In genomic region chr20:31661625-31662371, GRCh38 we compare ENCODE assay signal across 8 cellular contexts. TPM values are rescaled to one million over a fixed set of nuclear protein-coding genes. Genes with fewer than 3 reads are reported as not detected.
DNase-seq lines count a peak whose midpoint lies in the region; ATAC-seq and TF ChIP-seq lines count a peak whose summit lies in the region.

No MANE protein-coding gene starts in this region.

- POLR2A ChIA-PET in CD4-positive, alpha-beta memory T cell (lab: Charles Lee; ENCODE audit: partially characterized antibody): interaction anchor here (0.7 to 3.9 kb wide), 5 partner anchors 13 to 77 kb away, joined by 3 to 166 read pairs (median 11); partner anchors contain the start of genes BCL2L1 and TPX2

- 5 to 9% (median 8%) methylated on average over 22 to 31 of the region's 31 CpGs for WGBS in stomach, 5 donors

- peaks cover 0 to 25% of the 10 kb centered on the region in 2 donors for H3K36me3 Mint-ChIP-seq in CD4-positive, alpha-beta memory T cell
- H3K36me3 Mint-ChIP-seq in IgD-negative memory B cell: no peaks in the 10 kb centered on the region
- peaks cover 6% of the 10 kb centered on the region for H3K36me3 Mint-ChIP-seq in neural crest cell (ENCODE audit: low read depth)

- H3K27me3 Mint-ChIP-seq in CD4-positive, alpha-beta memory T cell: no peaks in the 10 kb centered on the region
- H3K27me3 Mint-ChIP-seq in IgD-negative memory B cell (no peaks in the 10 kb centered on the region), neural crest cell (ENCODE audit: low read depth) (no peaks in the 10 kb centered on the region)

- no peak for TF ChIP-seq POLR2A in stomach (IDR thresholded peaks at IDR 0.05)

- CTCF ChIA-PET in CD4-positive, alpha-beta memory T cell (lab: Charles Lee; ENCODE audit: partially characterized antibody): interaction anchor here (0.7 to 9.7 kb wide), 32 partner anchors 9 to 201 kb away, joined by 3 to 581 read pairs (median 7); partner anchors contain the start of genes BCL2L1, ID1 and TPX2

- TF ChIP-seq EP300 in stomach (IDR thresholded peaks at IDR 0.05): no peak

- peak; percentile 70 to 81 (median 73) for DNase-seq in CD4-positive, alpha-beta memory T cell
- peak; percentile 93 for DNase-seq in RWPE2 (ENCODE audit: low spot score)
- peak; percentile 73 for DNase-seq in activated effector memory CD4-positive, alpha-beta T cell treated with Interleukin-2 at 50 U/mL for 16 hours
- peak; percentile 84 for DNase-seq in fibroblast of villous mesenchyme (ENCODE audit: low read depth)
- peak; percentile 89 for DNase-seq in neural crest cell (ENCODE audit: low read depth, low spot score)
- peak; percentile 86 for DNase-seq in stomach

- no peaks in the 10 kb centered on the region for H3K9me3 Mint-ChIP-seq in CD4-positive, alpha-beta memory T cell
- H3K9me3 Mint-ChIP-seq in IgD-negative memory B cell (no peaks in the 10 kb centered on the region), neural crest cell (no peaks in the 10 kb centered on the region)

- intact Hi-C loops in CD4-positive, alpha-beta memory T cell (cut with micrococcal nuclease): loop anchor here (1.0 kb wide), 2 partner anchors 15 to 62 kb away; no protein-coding TSS in a partner anchor
- intact Hi-C loops in stomach (cut with DNase I; ENCODE audit: low total_unique reads): loop anchor here (5.0 kb wide), 1 partner anchor 66 kb away; no protein-coding TSS in a partner anchor

- TF ChIP-seq CTCF in RWPE2 (IDR thresholded peaks at IDR 0.05; ENCODE audit: poor library complexity, severe bottlenecking) (peak; percentile 100), fibroblast of villous mesenchyme (IDR thresholded peaks at IDR 0.05; ENCODE audit: insufficient read depth, low read depth, low read length) (peak; percentile 56), neural crest cell (conservative IDR thresholded peaks at IDR 0.05) (peak; percentile 95), stomach (IDR thresholded peaks at IDR 0.05) (peak in 5 of 7 experiments; percentile 68 to 93 (median 78))

- H3K4me1 ChIP-seq in CD4-positive, alpha-beta memory T cell (ENCODE audit: insufficient read depth, low read length): peaks cover 31% of the 10 kb centered on the region
- H3K4me1 ChIP-seq in RWPE2 (ENCODE audit: insufficient read depth, poor library complexity, severe bottlenecking) (peaks cover 10% of the 10 kb centered on the region), stomach (peaks cover 48 to 57% (median 56%) of the 10 kb centered on the region in 4 donors)

- H3K36me3 ChIP-seq in CD4-positive, alpha-beta memory T cell (ENCODE audit: insufficient read depth, low read length): peaks cover 17% of the 10 kb centered on the region
- H3K36me3 ChIP-seq in RWPE2 (ENCODE audit: low read depth) (peaks cover 36% of the 10 kb centered on the region), stomach (peaks cover 15 to 28% (median 27%) of the 10 kb centered on the region in 4 donors)

- H3K27ac Mint-ChIP-seq in CD4-positive, alpha-beta memory T cell: peak overlapping the region; percentile 57 to 95 (median 89)
- peak overlapping the region in 2 of 3 donors; percentile 82 to 90 for H3K27ac Mint-ChIP-seq in IgD-negative memory B cell
- H3K27ac Mint-ChIP-seq in neural crest cell (ENCODE audit: unreplicated experiment): peak overlapping the region; percentile 44

- peak overlapping the region in 1 of 2 donors; percentile 70 for H3K4me3 ChIP-seq in CD4-positive, alpha-beta memory T cell (ENCODE audit: low read length in 2 of 2)
- H3K4me3 ChIP-seq in RWPE2 (ENCODE audit: severe bottlenecking): no peak overlapping the region
- H3K4me3 ChIP-seq in fibroblast of villous mesenchyme (ENCODE audit: low read depth, low read length): peak overlapping the region; percentile 44
- peak overlapping the region; percentile 31 to 40 (median 36) for H3K4me3 ChIP-seq in stomach

- H3K27me3 ChIP-seq in CD4-positive, alpha-beta memory T cell (ENCODE audit: insufficient read depth, low read length): no peaks in the 10 kb centered on the region
- H3K27me3 ChIP-seq in RWPE2 (ENCODE audit: insufficient read depth, poor library complexity, severe bottlenecking) (no peaks in the 10 kb centered on the region), stomach (no peaks in the 10 kb centered on the region)

- peak overlapping the region; percentile 83 to 93 (median 84) for H3K4me3 Mint-ChIP-seq in CD4-positive, alpha-beta memory T cell
- H3K4me3 Mint-ChIP-seq in IgD-negative memory B cell: peak overlapping the region; percentile 77 to 92 (median 86)
- H3K4me3 Mint-ChIP-seq in neural crest cell: peak overlapping the region; percentile 52

- no peaks in the 10 kb centered on the region for H3K9me3 ChIP-seq in CD4-positive, alpha-beta memory T cell (ENCODE audit: control insufficient read depth in 1 of 2, low read length in 2 of 2)
- H3K9me3 ChIP-seq in RWPE2 (ENCODE audit: severe bottlenecking): no peaks in the 10 kb centered on the region
- H3K9me3 ChIP-seq in stomach: no peaks in the 10 kb centered on the region

- peak; percentile 57 for ATAC-seq in GM21367 (IDR thresholded peaks at IDR 0.05; ENCODE audit: unreplicated experiment)
- ATAC-seq in RWPE2 (ENCODE audit: low read depth): peak; percentile 65

- peak overlapping the region; percentile 59 for H3K27ac ChIP-seq in CD4-positive, alpha-beta memory T cell (ENCODE audit: low read depth, low read length)
- H3K27ac ChIP-seq in RWPE2 (ENCODE audit: poor library complexity, severe bottlenecking) (peak overlapping the region; percentile 51), stomach (peak overlapping the region; percentile 74 to 90 (median 83))

- peaks cover 21 to 43% (median 29%) of the 10 kb centered on the region in 4 donors for H3K4me1 Mint-ChIP-seq in CD4-positive, alpha-beta memory T cell
- H3K4me1 Mint-ChIP-seq in IgD-negative memory B cell (peaks cover 12 to 20% (median 13%) of the 10 kb centered on the region in 3 donors), neural crest cell (peaks cover 39% of the 10 kb centered on the region)

RNA-seq across cellular contexts. Expression of gene COX4I2, which starts 24.1 kb away (rescaled TPM):
- total RNA-seq in CD4-positive, alpha-beta memory T cell: not detected
- not detected for polyA plus RNA-seq in CD4-positive, alpha-beta memory T cell
- polyA plus RNA-seq in IgD-negative memory B cell: 0.38 TPM
- not detected in 2 replicates for total RNA-seq in fibroblast of villous mesenchyme
- not detected in 2 replicates for total RNA-seq in neural crest cell
- total RNA-seq in stomach: 1 to 10 TPM in 2 of 5 donors, not detected in 3; 1.8 to 4.2 TPM
- polyA plus RNA-seq in stomach: 1 to 10 TPM; 1.8 to 6.7 (median 4.8) TPM

RNA-seq across cellular contexts. Expression of gene ID1, which starts 56.7 kb away (rescaled TPM):
- under 1 TPM in 1 of 2 experiments, not detected in 1; 0.50 TPM for total RNA-seq in CD4-positive, alpha-beta memory T cell
- polyA plus RNA-seq in CD4-positive, alpha-beta memory T cell: 1 to 10 TPM in 1 of 2 donors, under 1 TPM in 1; 0.49 to 1.4 TPM
- polyA plus RNA-seq in IgD-negative memory B cell: 2.2 TPM
- 18.0 and 27.2 TPM in 2 replicates for total RNA-seq in fibroblast of villous mesenchyme
- 4.3 and 5.8 TPM in 2 replicates for total RNA-seq in neural crest cell
- 100 to 1,000 TPM; 315 to 475 (median 378) TPM for total RNA-seq in stomach
- 100 to 1,000 TPM; 168 to 585 (median 350) TPM for polyA plus RNA-seq in stomach

Comparison
In these comparisons a context has a peak if more than half of its experiments do, and no peak if none do; other contexts are left out.
1. RNA of gene ID1, which starts 56.7 kb away (total RNA-seq): 315 to 475 TPM in stomach; 18.0 to 27.2 TPM in fibroblast of villous mesenchyme, 4.3 to 5.8 TPM in neural crest cell and 0.50 TPM in CD4-positive, alpha-beta memory T cell; every median in the first group is over 10 times any median in the second.
2. Peak in every context shown above with its lines, with median percentiles within 50 percentile points of each other: DNase-seq, H3K27ac ChIP-seq, H3K27ac Mint-ChIP-seq, H3K4me3 Mint-ChIP-seq and CTCF ChIP-seq.